11 cellular contexts compared by ENCODE assay signal in the genomic region with DNA sequence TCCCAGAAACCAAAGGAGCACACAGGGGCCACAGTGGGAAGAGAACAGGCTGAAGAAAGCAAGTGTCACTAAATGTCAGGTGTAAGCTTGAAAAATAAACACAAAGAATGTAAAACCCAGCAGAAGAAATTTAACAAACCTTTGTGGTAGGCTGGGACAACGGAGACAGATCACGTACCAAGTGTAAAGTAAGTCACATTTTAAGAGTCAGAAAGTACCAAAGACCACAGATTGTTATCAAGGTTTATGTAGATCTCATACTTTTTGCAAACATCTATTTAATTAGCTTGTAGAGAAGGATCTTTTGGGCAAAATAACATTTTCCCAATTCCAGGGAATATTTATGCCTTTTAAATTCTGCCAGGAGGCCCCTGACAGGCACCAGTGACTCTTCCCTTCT. TPM values are rescaled to one million over a fixed set of nuclear protein-coding genes. Genes with fewer than 3 reads are reported as not detected.
DNase-seq lines count a peak whose midpoint lies in the region; ATAC-seq and TF ChIP-seq lines count a peak whose summit lies in the region.
"Had no signal": no experiment of that assay in that cellular context is flagged by ENCODE, and none has a peak within 500 bp of the region (broad histone marks: within the 10 kb centered on the region; RNA-seq: fewer than 3 reads in every experiment).

No MANE protein-coding gene starts in this region.

- no peaks in the 10 kb centered on the region for H3K9me3 ChIP-seq in CD8-positive, alpha-beta memory T cell (ENCODE audit: low read length)
- H3K9me3 ChIP-seq in PC-3 (ENCODE audit: low read length) (no peaks in the 10 kb centered on the region), esophagus muscularis mucosa (no peaks in the 10 kb centered on the region), trophoblast cell (ENCODE audit: insufficient read depth, low read depth, low read length) (no peaks in the 10 kb centered on the region), prostate gland (no peaks in the 10 kb centered on the region)
- H3K9me3 ChIP-seq: adrenal gland had no signal

- H2BK12ac ChIP-seq in trophoblast cell (ENCODE audit: low read length), result peak overlapping the region; percentile 82

- H3K18ac ChIP-seq in trophoblast cell (ENCODE audit: low read length), result no peak overlapping the region

- no peak for TF ChIP-seq POLR2A in esophagus muscularis mucosa (IDR thresholded peaks at IDR 0.05; ENCODE audit: low read depth)
- TF ChIP-seq POLR2A in prostate gland (IDR thresholded peaks at IDR 0.05), result no peak

- TF ChIP-seq CTCF in PC-3 (conservative IDR thresholded peaks at IDR 0.05; ENCODE audit: low read depth, low read length), result no peak
- TF ChIP-seq CTCF in esophagus muscularis mucosa (IDR thresholded peaks at IDR 0.05), result no peak
- no peak for TF ChIP-seq CTCF in prostate gland (IDR thresholded peaks at IDR 0.05)

- no peak overlapping the region for H4K8ac ChIP-seq in trophoblast cell (ENCODE audit: low read depth, low read length)

- no peaks in the 10 kb centered on the region for H3F3A ChIP-seq in PC-3 (ENCODE audit: low read length, unreplicated experiment)

- no peak overlapping the region for H2BK120ac ChIP-seq in trophoblast cell (ENCODE audit: insufficient read depth, low read length, poor library complexity)

- H3K9me2 ChIP-seq in PC-3 (replicated peaks; ENCODE audit: low read length), result no peaks in the 10 kb centered on the region

- H2AFZ ChIP-seq in PC-3 (ENCODE audit: low read length) (no peak overlapping the region), trophoblast cell (ENCODE audit: insufficient read depth, low read length, poor library complexity) (no peak overlapping the region)

- no peaks in the 10 kb centered on the region for H3K79me2 ChIP-seq in PC-3 (ENCODE audit: low read length)
- H3K79me2 ChIP-seq in trophoblast cell (ENCODE audit: control insufficient read depth, insufficient read depth, low read length, poor library complexity), result no peaks in the 10 kb centered on the region

- H2BK5ac ChIP-seq in trophoblast cell (ENCODE audit: low read depth, low read length, poor library complexity), result no peak overlapping the region

- peaks cover 1% of the 10 kb centered on the region for H3K79me1 ChIP-seq in trophoblast cell (ENCODE audit: low read length)

- ATAC-seq in PC-3, result no peak

- H3K9ac ChIP-seq in PC-3 (ENCODE audit: low read length), result no peak overlapping the region
- H3K9ac ChIP-seq in trophoblast cell (ENCODE audit: low read length), result no peak overlapping the region

- peak overlapping the region; percentile 86 to 95 (median 91) for H3K4me3 Mint-ChIP-seq in CD8-positive, alpha-beta memory T cell

- no peak overlapping the region for H3K27ac ChIP-seq in CD8-positive, alpha-beta memory T cell (ENCODE audit: low read depth, low read length)
- H3K27ac ChIP-seq in PC-3 (ENCODE audit: low read length), result no peak overlapping the region
- H3K27ac ChIP-seq in esophagus muscularis mucosa (replicated peaks in 1 of 4), result no peak overlapping the region
- H3K27ac ChIP-seq in trophoblast cell (ENCODE audit: low read depth, low read length), result no peak overlapping the region
- H3K27ac ChIP-seq in prostate gland, result no peak overlapping the region
- H3K27ac ChIP-seq: adrenal gland had no signal

- peaks cover 2 to 18% of the 10 kb centered on the region in 2 donors for H3K27me3 Mint-ChIP-seq in CD8-positive, alpha-beta memory T cell

- peak in 2 of 5 donors; percentile 20 to 44 for DNase-seq in CD8-positive, alpha-beta memory T cell
- DNase-seq in PC-3, result no peak
- DNase-seq in esophagus muscularis mucosa (ENCODE audit: extremely low spot score), result no peak
- no peak for DNase-seq in trophoblast cell
- no peak for DNase-seq in NCI-H2081 (lab: John Stamatoyannopoulos, UW)
- no peak for DNase-seq in COLO829 (ENCODE audit: low spot score)
- no peak for DNase-seq in prostate gland (ENCODE audit: low spot score)
- DNase-seq in UCSD-AML1 (lab: John Stamatoyannopoulos, UW; ENCODE audit: unreplicated experiment), result no peak
- DNase-seq: adrenal gland, NCI-H2107 had no signal

- peak overlapping the region; percentile 62 for H3K4me3 ChIP-seq in CD8-positive, alpha-beta memory T cell (ENCODE audit: low read length)
- H3K4me3 ChIP-seq in PC-3 (ENCODE audit: low read length) (no peak overlapping the region), esophagus muscularis mucosa (peak overlapping the region; percentile 54 to 61 (median 57)), trophoblast cell (ENCODE audit: low read depth, low read length) (no peak overlapping the region), prostate gland (no peak overlapping the region)

- H3K27ac Mint-ChIP-seq in CD8-positive, alpha-beta memory T cell, result peak overlapping the region; percentile 91 to 99 (median 96)

- no peak overlapping the region for H3K23ac ChIP-seq in trophoblast cell (ENCODE audit: low read length)

- POLR2A ChIA-PET in CD8-positive, alpha-beta memory T cell (lab: Charles Lee), result interaction anchor here (0.9 to 1.0 kb wide), 2 partner anchors 84 to 116 kb away, joined by 3 to 6 read pairs; a partner anchor contains a TSS
- POLR2A ChIA-PET in PC-3 (lab: Charles Lee; ENCODE audit: unreplicated experiment), result no interaction called here

- no peak overlapping the region for H4K12ac ChIP-seq in trophoblast cell (ENCODE audit: low read depth, low read length)

- peaks cover 53% of the 10 kb centered on the region for H3K4me1 ChIP-seq in CD8-positive, alpha-beta memory T cell (ENCODE audit: insufficient read depth, low read length)
- H3K4me1 ChIP-seq in PC-3 (ENCODE audit: insufficient read depth, low read length) (no peaks in the 10 kb centered on the region), esophagus muscularis mucosa (peaks cover 20 to 22% (median 22%) of the 10 kb centered on the region in 4 donors), trophoblast cell (ENCODE audit: control insufficient read depth in 1 of 2, insufficient read depth in 2 of 2, low read length in 2 of 2) (peaks cover 27 to 28% of the 10 kb centered on the region in 2 experiments), prostate gland (replicated peaks) (no peaks in the 10 kb centered on the region)

- peaks cover 0 to 8% (median 0%) of the 10 kb centered on the region in 3 donors for H3K36me3 Mint-ChIP-seq in CD8-positive, alpha-beta memory T cell

- peak overlapping the region; percentile 43 for H4K91ac ChIP-seq in trophoblast cell (ENCODE audit: low read depth, low read length)

- CTCF ChIA-PET in CD8-positive, alpha-beta memory T cell (lab: Charles Lee), result interaction anchor here (1.1 to 2.2 kb wide), 3 partner anchors 12 to 83 kb away, joined by 4 to 10 read pairs (median 4); no protein-coding TSS in a partner anchor
- CTCF ChIA-PET in PC-3 (lab: Charles Lee), result no interaction called here

- BruUV-seq in PC-3 (replicated peaks; lab: Mats Ljungman, UMichigan), result no TSS peak

- no peak for TF ChIP-seq EP300 in esophagus muscularis mucosa (IDR thresholded peaks at IDR 0.05)

- no peaks in the 10 kb centered on the region for H4K20me1 ChIP-seq in PC-3 (ENCODE audit: low read length)

- H2AK5ac ChIP-seq in trophoblast cell (ENCODE audit: low read length), result peak overlapping the region; percentile 53

- H3K4ac ChIP-seq in trophoblast cell (ENCODE audit: low read depth, low read length), result no peak overlapping the region

- no peaks in the 10 kb centered on the region for H3K9me3 Mint-ChIP-seq in CD8-positive, alpha-beta memory T cell

- WGBS in esophagus muscularis mucosa, result 84% methylated on average over 2 of the region's 2 CpGs
- no CpG with 5 or more reads among the region's 2 CpGs for WGBS in trophoblast cell (ENCODE audit: extremely low coverage, insufficient coverage, insufficient read length)
- WGBS in prostate gland, result 94% methylated on average over 2 of the region's 2 CpGs

- peaks cover 57 to 67% (median 65%) of the 10 kb centered on the region in 3 donors for H3K4me1 Mint-ChIP-seq in CD8-positive, alpha-beta memory T cell

- no peaks in the 10 kb centered on the region for H3K27me3 ChIP-seq in CD8-positive, alpha-beta memory T cell (ENCODE audit: insufficient read depth, low read length, poor library complexity, severe bottlenecking)
- H3K27me3 ChIP-seq in PC-3 (ENCODE audit: low read length) (peaks cover 93% of the 10 kb centered on the region), esophagus muscularis mucosa (peaks cover 0 to 39% (median 10%) of the 10 kb centered on the region in 4 donors), trophoblast cell (ENCODE audit: insufficient read depth, low read length) (peaks cover 4% of the 10 kb centered on the region), prostate gland (replicated peaks; ENCODE audit: insufficient read depth) (no peaks in the 10 kb centered on the region)

- peak overlapping the region; percentile 93 for H3K4me2 ChIP-seq in PC-3 (ENCODE audit: low read length)
- peak overlapping the region; percentile 87 for H3K4me2 ChIP-seq in trophoblast cell (ENCODE audit: low read length)

- intact Hi-C loops in PC-3 (cut with micrococcal nuclease) (no loop called here), esophagus muscularis mucosa (cut with DNase I) (no loop called here), prostate gland (cut with DNase I) (no loop called here)

- H3K14ac ChIP-seq in trophoblast cell (ENCODE audit: low read length), result no peak overlapping the region

- H3K36me3 ChIP-seq in CD8-positive, alpha-beta memory T cell (ENCODE audit: insufficient read depth, low read length), result no peaks in the 10 kb centered on the region
- H3K36me3 ChIP-seq in PC-3 (ENCODE audit: low read depth, low read length), result no peaks in the 10 kb centered on the region
- no peaks in the 10 kb centered on the region for H3K36me3 ChIP-seq in esophagus muscularis mucosa
- no peaks in the 10 kb centered on the region for H3K36me3 ChIP-seq in trophoblast cell (ENCODE audit: control insufficient read depth in 1 of 2, insufficient read depth in 2 of 2, low read length in 2 of 2)
- no peaks in the 10 kb centered on the region for H3K36me3 ChIP-seq in prostate gland
- H3K36me3 ChIP-seq: adrenal gland had no signal

RNA-seq across cellular contexts. Expression of a gene that starts 1.6 kb away (rescaled TPM):
- total RNA-seq in CD8-positive, alpha-beta memory T cell, result 1 to 10 TPM; 6.4 to 7.2 TPM
- polyA plus RNA-seq in CD8-positive, alpha-beta memory T cell, result 4.8 TPM
- total RNA-seq in PC-3 (2014; rRNA removed) (not detected in 2 replicates), esophagus muscularis mucosa (1 to 10 TPM; 5.3 to 7.2 (median 6.3) TPM), prostate gland (1 to 10 TPM; 3.2 to 4.5 TPM)
- polyA plus RNA-seq in trophoblast cell (2013), result 4.7 and 5.5 TPM in 2 replicates
- total RNA-seq: lung microvascular endothelial cell had no signal

Comparison
In these comparisons a context has a peak if more than half of its experiments do, and no peak if none do; other contexts are left out.
1. H3K4me3 ChIP-seq: peak in CD8-positive, alpha-beta memory T cell (single experiment) and esophagus muscularis mucosa (4 of 4); none in PC-3 (single experiment), trophoblast cell (single experiment) and prostate gland (0 of 2).